8 cellular contexts compared by ENCODE assay signal in genomic region chr1:147241955-147242448, GRCh38. TPM values are rescaled to one million over a fixed set of nuclear protein-coding genes. Genes with fewer than 3 reads are reported as not detected.
A peak's percentile ranks its signal among the peaks of the same experiment; 100 is the strongest.
DNase-seq lines count a peak whose midpoint lies in the region; ATAC-seq lines count a peak whose summit lies in the region.

No MANE protein-coding gene starts in this region.

- H3K36me3 ChIP-seq in HUES48 (ENCODE audit: control insufficient read depth, insufficient read depth, low read length) = no peaks in the 10 kb centered on the region

- CTCF ChIA-PET in activated CD8-positive, alpha-beta T cell treated with anti-CD3 and anti-CD28 coated beads, Interleukin-2, amount 10 ng/mL, durations not matched to agents 7 days and 5 days (lab: Charles Lee) = interaction anchor here (0.6 to 3.8 kb wide), 23 partner anchors 8 to 162 kb away, joined by 3 to 56 read pairs (median 4); partner anchors contain the start of genes FMO5 and PRKAB2

- H3K27ac Mint-ChIP-seq in activated CD8-positive, alpha-beta T cell treated with anti-CD3 and anti-CD28 coated beads, Interleukin-2, amount 10 ng/mL, durations not matched to agents 7 days and 5 days = peak overlapping the region; percentile 71
- H3K27ac Mint-ChIP-seq in stimulated activated effector memory CD8-positive, alpha-beta T cell treated with anti-CD3 and anti-CD28 coated beads, Interleukin-12 subunit alpha, Interleukin-12 subunit beta, amount 100 ng/mL, for 72 hours = peak overlapping the region; percentile 11

- 0 out of 2 replicates have a peak, but pooled peaks cover 6% of the 10 kb centered on the region for H3K27me3 ChIP-seq in HUES48 (ENCODE audit: control insufficient read depth, insufficient read depth, low read length)

- H3K27me3 Mint-ChIP-seq in activated CD8-positive, alpha-beta T cell treated with anti-CD3 and anti-CD28 coated beads, Interleukin-2, amount 10 ng/mL, durations not matched to agents 7 days and 5 days (ENCODE audit: low read depth) = peaks cover 6% of the 10 kb centered on the region

- H3K36me3 Mint-ChIP-seq in activated CD8-positive, alpha-beta T cell treated with anti-CD3 and anti-CD28 coated beads, Interleukin-2, amount 10 ng/mL, durations not matched to agents 7 days and 5 days (ENCODE audit: low read depth) = peaks cover 16% of the 10 kb centered on the region
- peaks cover 16% of the 10 kb centered on the region for H3K36me3 Mint-ChIP-seq in stimulated activated effector memory CD8-positive, alpha-beta T cell treated with anti-CD3 and anti-CD28 coated beads, Interleukin-12 subunit alpha, Interleukin-12 subunit beta, amount 100 ng/mL, for 72 hours

- H3K4me3 ChIP-seq in HUES48 (ENCODE audit: low read depth, low read length) = peak overlapping the region; percentile 80
- peak overlapping the region; percentile 60 for H3K4me3 ChIP-seq in iPS-11a (ENCODE audit: low read depth, low read length)

- H3K4me1 ChIP-seq in HUES48 (ENCODE audit: control insufficient read depth, insufficient read depth, low read length) = peaks cover 38% of the 10 kb centered on the region

- H3K9me3 ChIP-seq in HUES48 (ENCODE audit: control insufficient read depth, insufficient read depth, low read length) = no peaks in the 10 kb centered on the region

- H3K4me3 Mint-ChIP-seq in activated CD8-positive, alpha-beta T cell treated with anti-CD3 and anti-CD28 coated beads, Interleukin-2, amount 10 ng/mL, durations not matched to agents 7 days and 5 days = peak overlapping the region; percentile 73
- peak overlapping the region; percentile 90 for H3K4me3 Mint-ChIP-seq in stimulated activated effector memory CD8-positive, alpha-beta T cell treated with anti-CD3 and anti-CD28 coated beads, Interleukin-12 subunit alpha, Interleukin-12 subunit beta, amount 100 ng/mL, for 72 hours

- POLR2A ChIA-PET in activated CD8-positive, alpha-beta T cell treated with anti-CD3 and anti-CD28 coated beads, Interleukin-2, amount 10 ng/mL, durations not matched to agents 7 days and 5 days (lab: Charles Lee) = interaction anchor here (0.7 to 3.4 kb wide), 3 partner anchors 69 to 157 kb away, joined by 4 to 34 read pairs (median 4); no protein-coding TSS in a partner anchor

- ATAC-seq in activated CD8-positive, alpha-beta T cell treated with anti-CD3 and anti-CD28 coated beads, Interleukin-2, amount 10 ng/mL, durations not matched to agents 7 days and 5 days = no peak
- ATAC-seq in stimulated activated effector memory CD8-positive, alpha-beta T cell treated with anti-CD3 and anti-CD28 coated beads, Interleukin-12 subunit alpha, Interleukin-12 subunit beta, amount 100 ng/mL, for 72 hours = no peak

- no peak overlapping the region for H3K9ac ChIP-seq in HUES48 (ENCODE audit: low read depth, low read length)

- H3K4me1 Mint-ChIP-seq in activated CD8-positive, alpha-beta T cell treated with anti-CD3 and anti-CD28 coated beads, Interleukin-2, amount 10 ng/mL, durations not matched to agents 7 days and 5 days (ENCODE audit: low read depth) = peaks cover 39% of the 10 kb centered on the region
- H3K4me1 Mint-ChIP-seq in stimulated activated effector memory CD8-positive, alpha-beta T cell treated with anti-CD3 and anti-CD28 coated beads, Interleukin-12 subunit alpha, Interleukin-12 subunit beta, amount 100 ng/mL, for 72 hours = peaks cover 27% of the 10 kb centered on the region

- no peak overlapping the region for H3K27ac ChIP-seq in HUES48 (ENCODE audit: low read depth, low read length)

- no peaks in the 10 kb centered on the region for H3K9me3 Mint-ChIP-seq in activated CD8-positive, alpha-beta T cell treated with anti-CD3 and anti-CD28 coated beads, Interleukin-2, amount 10 ng/mL, durations not matched to agents 7 days and 5 days (ENCODE audit: insufficient read depth)
- no peaks in the 10 kb centered on the region for H3K9me3 Mint-ChIP-seq in stimulated activated effector memory CD8-positive, alpha-beta T cell treated with anti-CD3 and anti-CD28 coated beads, Interleukin-12 subunit alpha, Interleukin-12 subunit beta, amount 100 ng/mL, for 72 hours

- DNase-seq in activated CD8-positive, alpha-beta T cell treated with anti-CD3 and anti-CD28 coated beads, Interleukin-2, amount 10 ng/mL, durations not matched to agents 7 days and 5 days = no peak
- no peak for DNase-seq in stimulated activated effector memory CD8-positive, alpha-beta T cell treated with anti-CD3 and anti-CD28 coated beads, Interleukin-12 subunit alpha, Interleukin-12 subunit beta, amount 100 ng/mL, for 72 hours (ENCODE audit: low spot score in 2 of 2)
- DNase-seq in Ammon's horn (ENCODE audit: low spot score) = no peak
- DNase-seq in T-helper 9 cell = no peak
- no peak for DNase-seq in kidney glomerular epithelial cell (lab: John Stamatoyannopoulos, UW)
- no peak for DNase-seq in cerebellar nuclear complex (lab: John Stamatoyannopoulos, UW)

RNA-seq across cellular contexts. Expression of gene CHD1L, which starts 0.5 kb away (rescaled TPM):
- 10 to 100 TPM; 62.3 to 63.2 TPM for total RNA-seq in activated CD8-positive, alpha-beta T cell treated with anti-CD3 and anti-CD28 coated beads, Interleukin-2, amount 10 ng/mL, durations not matched to agents 7 days and 5 days

RNA-seq across cellular contexts. Expression of gene FMO5, which starts 16.9 kb away (rescaled TPM):
- under 1 TPM; 0.31 to 0.50 TPM for total RNA-seq in activated CD8-positive, alpha-beta T cell treated with anti-CD3 and anti-CD28 coated beads, Interleukin-2, amount 10 ng/mL, durations not matched to agents 7 days and 5 days
